Comparison of ENCODE assay signal across 8 cellular contexts in the genomic region with DNA sequence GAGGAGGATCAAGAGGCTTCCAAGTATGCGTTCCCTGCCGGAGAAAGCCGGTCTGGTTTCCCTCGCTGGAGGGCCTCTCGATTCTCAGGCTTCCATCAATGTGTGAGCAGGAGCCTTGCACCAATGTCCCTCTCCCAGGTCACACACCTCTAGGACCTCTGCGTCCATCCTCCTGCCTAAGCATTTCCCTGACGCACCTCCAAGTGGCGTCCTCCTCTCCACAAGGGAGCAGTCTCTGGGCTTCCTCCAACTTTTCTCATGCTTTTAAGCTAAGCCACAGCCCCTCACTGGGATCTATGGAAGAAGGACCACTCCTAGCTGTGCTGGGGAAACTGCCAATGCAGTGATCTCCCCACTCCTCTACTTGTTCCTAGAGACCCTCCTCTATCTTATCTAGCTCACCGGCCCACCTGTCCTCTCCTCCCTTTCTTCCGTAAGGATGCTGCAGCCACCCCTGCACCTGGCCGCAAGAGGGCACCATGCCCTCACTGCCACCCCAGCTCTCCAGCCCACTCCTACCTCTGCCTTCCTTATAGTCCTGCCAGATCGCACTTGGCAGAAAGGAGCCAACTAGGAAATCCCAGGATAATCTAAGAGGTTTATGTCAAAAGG.
DNase-seq lines count a peak whose midpoint lies in the region; ATAC-seq and TF ChIP-seq lines count a peak whose summit lies in the region.

No MANE protein-coding gene starts in this region.

- H3K4me3 Mint-ChIP-seq in T-cell = no peak overlapping the region
- no peak overlapping the region for H3K4me3 Mint-ChIP-seq in endothelial cell (ENCODE audit: unreplicated experiment)

- H3K27ac Mint-ChIP-seq in T-cell (no peak overlapping the region), endothelial cell (ENCODE audit: unreplicated experiment) (no peak overlapping the region)

- H3K36me3 ChIP-seq in parathyroid adenoma (ENCODE audit: control insufficient read depth, insufficient read depth, low read length) = no peaks in the 10 kb centered on the region

- H3K27ac ChIP-seq in parathyroid adenoma = no peak overlapping the region

- POLR2A ChIA-PET in T-cell (lab: Charles Lee) = no interaction called here

- no peaks in the 10 kb centered on the region for H3K9me3 ChIP-seq in parathyroid adenoma (ENCODE audit: control insufficient read depth, low read length)

- CTCF ChIA-PET in T-cell (lab: Charles Lee) = interaction anchor here in 1 of 2 donors (1.3 kb wide), 1 partner anchor 259 kb away, joined by 4 read pairs; the partner anchor contains the start of gene LRFN2

- ATAC-seq in T-cell (replicated peaks in 1 of 4) = peak in 3 of 4 experiments; percentile 54 to 59 (median 58)
- ATAC-seq in GM21576 (IDR thresholded peaks at IDR 0.05; ENCODE audit: unreplicated experiment) = no peak
- ATAC-seq in HG02763 (IDR thresholded peaks at IDR 0.05; ENCODE audit: unreplicated experiment) = no peak
- no peak for ATAC-seq in GM18520 (IDR thresholded peaks at IDR 0.05; ENCODE audit: unreplicated experiment)

- peak; percentile 64 for DNase-seq in DMS153 (lab: John Stamatoyannopoulos, UW)
- peak; percentile 17 for DNase-seq in KBM-7
- DNase-seq in T-cell = peak in 26 of 34 experiments; percentile 8 to 61 (median 32)
- peak; percentile 38 for DNase-seq in endothelial cell (ENCODE audit: low spot score)

- in situ Hi-C loops in KBM-7 (cut with MboI; ENCODE audit: low pct_unique_long_range_greater_than_20kb, low sequenced_read_pairs) = no loop called here

- no peaks in the 10 kb centered on the region for H3K27me3 ChIP-seq in parathyroid adenoma (ENCODE audit: control insufficient read depth, insufficient read depth, low read length)

- H3K36me3 Mint-ChIP-seq in T-cell (no peaks in the 10 kb centered on the region), endothelial cell (ENCODE audit: low read depth, unreplicated experiment) (no peaks in the 10 kb centered on the region)

- no peak overlapping the region for H3K4me2 ChIP-seq in parathyroid adenoma (ENCODE audit: low read length)

- peak; percentile 59 for TF ChIP-seq CTCF in endothelial cell (IDR thresholded peaks at IDR 0.05; ENCODE audit: unreplicated experiment)
- TF ChIP-seq CTCF in parathyroid adenoma (IDR thresholded peaks at IDR 0.05) = peak; percentile 94

- H3K4me1 Mint-ChIP-seq in T-cell (peaks cover 9 to 15% (median 13%) of the 10 kb centered on the region in 3 donors), endothelial cell (ENCODE audit: unreplicated experiment) (peaks cover 18% of the 10 kb centered on the region)

- no peak overlapping the region for H2AFZ ChIP-seq in parathyroid adenoma

- H3K79me2 ChIP-seq in parathyroid adenoma = no peaks in the 10 kb centered on the region

- peaks cover 8 to 20% of the 10 kb centered on the region in 2 donors for H3K27me3 Mint-ChIP-seq in T-cell
- H3K27me3 Mint-ChIP-seq in endothelial cell (ENCODE audit: unreplicated experiment) = peaks cover 7% of the 10 kb centered on the region

- H3K4me1 ChIP-seq in parathyroid adenoma = no peaks in the 10 kb centered on the region

- no peak overlapping the region for H3K9ac ChIP-seq in parathyroid adenoma

- no peaks in the 10 kb centered on the region for H3K9me3 Mint-ChIP-seq in T-cell
- no peaks in the 10 kb centered on the region for H3K9me3 Mint-ChIP-seq in endothelial cell (ENCODE audit: unreplicated experiment)

- H3K4me3 ChIP-seq in parathyroid adenoma (ENCODE audit: low read depth, low read length) = no peak overlapping the region

Comparison
In these comparisons a context has a peak if more than half of its experiments do, and no peak if none do; other contexts are left out.
1. ATAC-seq: peak in T-cell (3 of 4); none in GM21576 (single experiment), HG02763 (single experiment) and GM18520 (single experiment).
2. Peak in every context shown above with its lines, with median percentiles within 50 percentile points of each other: DNase-seq.